8 cellular contexts compared by ENCODE assay signal in the genomic region with DNA sequence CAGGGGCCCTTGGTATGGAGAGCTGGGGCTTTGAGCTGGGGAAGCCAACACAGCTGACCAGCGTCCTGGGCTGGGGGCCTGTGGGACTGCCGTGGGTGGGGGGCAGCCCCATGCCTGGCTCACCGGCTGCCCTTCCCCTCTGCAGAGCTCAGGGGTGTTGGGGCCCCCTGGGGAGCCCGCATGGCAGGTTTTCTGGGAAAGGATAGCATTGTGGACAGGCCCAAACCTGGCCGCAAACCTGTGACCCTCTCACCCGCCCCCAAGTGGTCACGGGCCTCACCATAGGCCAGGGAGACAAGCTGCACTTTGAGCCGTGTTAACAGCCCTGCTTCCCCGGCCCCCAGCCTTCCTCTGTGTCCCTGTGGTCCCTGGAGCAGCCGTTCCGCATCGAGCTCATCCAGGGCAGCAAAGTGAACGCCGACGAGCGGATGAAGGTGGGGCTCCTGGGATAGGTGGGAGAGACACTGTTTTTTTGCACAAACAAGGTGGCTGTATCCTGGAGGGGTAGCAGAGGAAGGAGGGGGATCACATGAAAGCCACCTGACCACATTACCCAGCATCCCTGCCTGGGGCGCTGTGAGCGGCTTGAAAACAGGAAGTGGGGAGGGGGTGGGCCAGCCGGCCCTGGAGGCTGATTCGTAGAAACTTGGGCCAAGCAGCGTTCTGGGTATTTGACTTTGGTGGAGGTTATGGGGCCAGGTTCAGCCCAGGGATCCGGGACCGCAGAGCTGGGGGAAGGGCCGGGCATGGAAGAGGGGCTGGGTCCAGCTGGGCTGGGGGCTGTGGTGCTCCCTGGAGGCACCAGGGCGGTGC.
DNase-seq lines count a peak whose midpoint lies in the region; TF ChIP-seq lines count a peak whose summit lies in the region.

No MANE protein-coding gene starts in this region.

- TF ChIP-seq CTCF in H9 (conservative IDR thresholded peaks at IDR 0.05), result no peak; the same call in 2 of the 3 replicates

- H3K27ac Mint-ChIP-seq in H9, result peak overlapping the region; percentile 74 to 96 (median 95)
- H3K27ac Mint-ChIP-seq in activated naive CD4-positive, alpha-beta T cell treated with anti-CD3 and anti-CD28 coated beads, Interleukin-2, amount 10 ng/mL, durations not matched to agents 7 days and 5 days, result peak overlapping the region; percentile 95

- H4K8ac ChIP-seq in H9 (replicated peaks; ENCODE audit: insufficient read length, low read depth, low read length), result no peak overlapping the region

- no peaks in the 10 kb centered on the region for H3K79me1 ChIP-seq in H9 (ENCODE audit: insufficient read depth, low read depth, low read length, poor library complexity, severe bottlenecking)

- no peak overlapping the region for H2BK120ac ChIP-seq in H9 (ENCODE audit: low read depth, low read length, poor library complexity, severe bottlenecking)

- no peak overlapping the region for H3K9ac ChIP-seq in H9 (ENCODE audit: extremely low read depth, insufficient read length, low read length)

- in situ Hi-C loops in SK-MEL-5 (cut with HindIII; ENCODE audit: low pct_unique_long_range_greater_than_20kb, low sequenced_read_pairs), result no loop called here

- H3K4ac ChIP-seq in H9 (ENCODE audit: low read depth, low read length), result peak overlapping the region; percentile 57; the same call in 1 of the 2 replicates

- peaks cover 3 to 15% (median 6%) of the 10 kb centered on the region in 3 experiments; a peak in 6 of 7 replicates for H3K36me3 Mint-ChIP-seq in H9 (ENCODE audit: insufficient read depth in 1 of 3, low read depth in 3 of 3)
- peaks cover 72% of the 10 kb centered on the region for H3K36me3 Mint-ChIP-seq in activated naive CD4-positive, alpha-beta T cell treated with anti-CD3 and anti-CD28 coated beads, Interleukin-2, amount 10 ng/mL, durations not matched to agents 7 days and 5 days

- CTCF ChIA-PET in activated naive CD4-positive, alpha-beta T cell treated with anti-CD3 and anti-CD28 coated beads, Interleukin-2, amount 10 ng/mL, durations not matched to agents 7 days and 5 days (lab: Charles Lee), result interaction anchor here (1.1 to 3.3 kb wide), 7 partner anchors 8 to 89 kb away, joined by 3 to 36 read pairs (median 6); a partner anchor contains a TSS

- no peak overlapping the region for H2AFZ ChIP-seq in H9 (ENCODE audit: low read length)

- H4K91ac ChIP-seq in H9 (ENCODE audit: insufficient read length, low read depth, low read length), result peak overlapping the region; percentile 80

- H3K9me3 ChIP-seq in H9 (ENCODE audit: control insufficient read depth, low read depth, low read length), result no peaks in the 10 kb centered on the region

- no peak overlapping the region for H3K4me2 ChIP-seq in H9 (ENCODE audit: insufficient read depth, insufficient read length, low read length)

- peaks cover 30 to 44% of the 10 kb centered on the region in 2 experiments for H3K4me1 Mint-ChIP-seq in H9
- H3K4me1 Mint-ChIP-seq in activated naive CD4-positive, alpha-beta T cell treated with anti-CD3 and anti-CD28 coated beads, Interleukin-2, amount 10 ng/mL, durations not matched to agents 7 days and 5 days, result peaks cover 84% of the 10 kb centered on the region

- peak overlapping the region; percentile 56 for H3K18ac ChIP-seq in H9 (ENCODE audit: insufficient read length, low read depth, low read length)

- no peak overlapping the region for H2BK20ac ChIP-seq in H9 (ENCODE audit: low read depth, low read length, poor library complexity, severe bottlenecking)

- H3K23ac ChIP-seq in H9 (ENCODE audit: insufficient read length, low read depth, low read length), result no peak overlapping the region

- peak overlapping the region; percentile 38 for H2BK12ac ChIP-seq in H9 (ENCODE audit: insufficient read length, low read depth, low read length)

- H3K56ac ChIP-seq in H9 (ENCODE audit: insufficient read length, low read depth, low read length), result no peak overlapping the region

- DNase-seq in DMS153 (lab: John Stamatoyannopoulos, UW) (peak; percentile 73), H9 (peak; percentile 78), SK-MEL-5 (ENCODE audit: low read depth, low spot score) (peak; percentile 92), left kidney (ENCODE audit: low read depth, low spot score) (peak; percentile 96), RKO (ENCODE audit: low spot score) (no peak), NCI-H2107 (lab: John Stamatoyannopoulos, UW) (no peak)
- DNase-seq in activated naive CD4-positive, alpha-beta T cell treated with anti-CD3 and anti-CD28 coated beads, Interleukin-2, amount 10 ng/mL, durations not matched to agents 7 days and 5 days, result peak; percentile 97
- peak; percentile 65 to 84 (median 68) for DNase-seq in stimulated activated CD4-positive, alpha-beta T cell treated with anti-CD3 and anti-CD28 coated beads, TNF-alpha, amount 100 ng/mL, for 24 hours (ENCODE audit: low read depth in 3 of 3)

- H3K4me3 Mint-ChIP-seq in H9, result peak overlapping the region in 1 of 2 experiments; percentile 62; a peak in 1 of 5 replicates
- H3K4me3 Mint-ChIP-seq in activated naive CD4-positive, alpha-beta T cell treated with anti-CD3 and anti-CD28 coated beads, Interleukin-2, amount 10 ng/mL, durations not matched to agents 7 days and 5 days, result peak overlapping the region; percentile 98

- no peak overlapping the region for H2BK15ac ChIP-seq in H9 (ENCODE audit: low read depth, low read length)

- no peaks in the 10 kb centered on the region for H3K9me3 Mint-ChIP-seq in H9
- H3K9me3 Mint-ChIP-seq in activated naive CD4-positive, alpha-beta T cell treated with anti-CD3 and anti-CD28 coated beads, Interleukin-2, amount 10 ng/mL, durations not matched to agents 7 days and 5 days, result no peaks in the 10 kb centered on the region

- H2AK5ac ChIP-seq in H9 (ENCODE audit: insufficient read length, low read length), result no peak overlapping the region

- H3K23me2 ChIP-seq in H9 (ENCODE audit: insufficient read length, low read depth, low read length, poor library complexity, severe bottlenecking), result peaks cover 3% of the 10 kb centered on the region

- H3K27ac ChIP-seq in H9 (ENCODE audit: insufficient read length, low read depth, low read length), result no peak overlapping the region

- H4K5ac ChIP-seq in H9 (ENCODE audit: insufficient read length, low read depth, low read length), result no peak overlapping the region

- H2BK5ac ChIP-seq in H9 (ENCODE audit: insufficient read length, low read length), result no peak overlapping the region

- H3K79me2 ChIP-seq in H9 (ENCODE audit: insufficient read depth, low read length), result no peaks in the 10 kb centered on the region

- peak overlapping the region; percentile 25 for H3K14ac ChIP-seq in H9 (ENCODE audit: insufficient read depth, low read length)

- no peaks in the 10 kb centered on the region for H3K27me3 ChIP-seq in H9 (ENCODE audit: insufficient read depth, low read length)

- no CpG with 5 or more reads among the region's 25 CpGs for WGBS in H9 (ENCODE audit: extremely low coverage, insufficient read length, low lambda C conversion rate)

- H3T11ph ChIP-seq in H9 (ENCODE audit: low read length), result no peak overlapping the region

- H4K20me1 ChIP-seq in H9 (ENCODE audit: control insufficient read depth, insufficient read depth, insufficient read length), result no peaks in the 10 kb centered on the region

- H3K4me1 ChIP-seq in H9 (ENCODE audit: insufficient read depth, low read length), result peaks cover 3% of the 10 kb centered on the region; the same call in 1 of the 2 replicates

- no peaks in the 10 kb centered on the region for H3K27me3 Mint-ChIP-seq in H9 (ENCODE audit: low read depth)
- peaks cover 6% of the 10 kb centered on the region for H3K27me3 Mint-ChIP-seq in activated naive CD4-positive, alpha-beta T cell treated with anti-CD3 and anti-CD28 coated beads, Interleukin-2, amount 10 ng/mL, durations not matched to agents 7 days and 5 days

Comparison
In these comparisons a context has a peak if more than half of its experiments do, and no peak if none do; other contexts are left out.
1. DNase-seq: peak in DMS153 (single experiment), H9 (single experiment), SK-MEL-5 (single experiment), activated naive CD4-positive, alpha-beta T cell treated with anti-CD3 and anti-CD28 coated beads, Interleukin-2, amount 10 ng/mL, durations not matched to agents 7 days and 5 days (single experiment), left kidney (single experiment) and stimulated activated CD4-positive, alpha-beta T cell treated with anti-CD3 and anti-CD28 coated beads, TNF-alpha, amount 100 ng/mL, for 24 hours (3 of 3); none in RKO (single experiment) and NCI-H2107 (single experiment).